In the genomic region with DNA sequence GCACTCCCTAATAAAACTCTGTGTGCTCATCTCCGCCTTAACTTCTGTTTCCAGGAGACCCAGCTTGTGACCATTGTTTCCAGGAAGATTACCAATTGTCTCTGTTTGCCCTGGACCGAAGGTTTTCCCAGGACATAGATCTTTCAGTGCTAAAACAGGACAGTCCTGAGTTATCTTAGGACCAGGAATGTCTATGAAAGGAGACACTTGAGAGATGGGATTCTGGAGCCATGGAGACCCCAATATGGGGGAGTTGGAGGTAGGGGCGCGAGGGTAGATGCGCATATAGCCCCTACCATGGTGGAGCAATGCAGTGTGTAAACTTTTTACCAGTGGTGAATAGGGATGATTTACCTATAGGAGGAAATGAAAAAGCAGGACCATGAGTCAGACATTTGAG, we compare ENCODE assay signal across 34 cellular contexts. TPM values are rescaled to one million over a fixed set of nuclear protein-coding genes. Genes with fewer than 3 reads are reported as not detected.
"Had no signal": no experiment of that assay in that cellular context is flagged by ENCODE, and none has a peak within 500 bp of the region (broad histone marks: within the 10 kb centered on the region; RNA-seq: fewer than 3 reads in every experiment).

No MANE protein-coding gene starts in this region.

- H3K27ac ChIP-seq: coronary artery, dorsolateral prefrontal cortex, epithelial cell of prostate, esophagus squamous epithelium, gastrocnemius medialis, heart right ventricle, left lung, lower lobe of right lung had no signal

- FAIRE-seq: colon, endometrium, islet of Langerhans, kidney had no signal

- H3K4me3 ChIP-seq: coronary artery, dorsolateral prefrontal cortex, esophagus squamous epithelium, gastrocnemius medialis, heart right ventricle, left lung, lower lobe of right lung, mucosa of descending colon had no signal

- ATAC-seq: esophagus mucosa, gastrocnemius medialis, heart right ventricle, left cardiac atrium, left lung, left ventricle myocardium superior, lower lobe of right lung, mucosa of descending colon had no signal

- H3K36me3 ChIP-seq: esophagus squamous epithelium, gastrocnemius medialis, heart right ventricle, left lung, lower lobe of right lung had no signal

- DNase-seq: dermis blood vessel endothelial cell; dorsolateral prefrontal cortex; effector CD4-positive, alpha-beta T cell; effector memory CD4-positive, alpha-beta T cell; erythroblast; esophagus squamous epithelium; foreskin fibroblast; foreskin melanocyte; gastrocnemius medialis; glutamatergic neuron; head of caudate nucleus; heart right ventricle; hippocampal formation; kidney; kidney glomerular epithelial cell; left cardiac atrium; left lung; left ventricle myocardium superior; lower lobe of right lung; mesenchymal stem cell; mucosa of descending colon; naive B cell had no signal

RNA-seq across cellular contexts. Expression of gene PRAME, which starts 10.2 kb away (rescaled TPM):
- total RNA-seq: dermis blood vessel endothelial cell, esophagus mucosa, esophagus squamous epithelium, gastrocnemius medialis, glomerular endothelial cell, left cardiac atrium, left lung, left ventricle myocardium superior, lower leg skin, lower lobe of right lung, lung microvascular endothelial cell, mesenteric fat pad, mesothelial cell of epicardium, myocyte had no signal

RNA-seq across cellular contexts. Expression of gene ZNF280A, which starts 49.1 kb away (rescaled TPM):
- total RNA-seq: dermis blood vessel endothelial cell, esophagus mucosa, esophagus squamous epithelium, gastrocnemius medialis, heart right ventricle, kidney, left cardiac atrium, left lung, left ventricle myocardium superior, lower lobe of right lung, lung microvascular endothelial cell, mesenteric fat pad, mucosa of descending colon, myocyte had no signal
